In the genomic region with DNA sequence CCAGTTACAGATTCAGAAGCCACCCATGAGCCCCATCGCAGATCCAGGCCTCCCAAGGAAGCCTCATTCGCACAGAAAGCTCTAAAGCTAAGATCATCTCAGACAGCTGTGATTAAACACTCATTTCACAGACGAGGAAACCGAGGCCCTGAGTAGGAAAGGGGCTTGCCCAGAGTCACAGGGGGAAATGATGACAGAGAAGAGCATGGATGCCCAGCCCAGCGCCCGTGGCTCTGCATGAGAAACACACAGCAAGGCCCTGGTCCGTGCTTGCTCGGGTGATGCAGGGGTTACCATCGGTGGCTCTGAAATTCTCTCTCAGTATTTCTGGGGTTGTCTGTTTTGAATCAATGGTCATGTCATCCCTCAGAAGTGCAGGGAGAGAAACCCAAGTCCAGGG, we compare ENCODE assay signal across 24 cellular contexts.
DNase-seq lines count a peak whose midpoint lies in the region; ATAC-seq and TF ChIP-seq lines count a peak whose summit lies in the region.
"Had no signal": no experiment of that assay in that cellular context is flagged by ENCODE, and none has a peak within 500 bp of the region (broad histone marks: within the 10 kb centered on the region; RNA-seq: fewer than 3 reads in every experiment).

No MANE protein-coding gene starts in this region.

- intact Hi-C loops in OCI-LY7 (cut with micrococcal nuclease; ENCODE audit: unreplicated experiment) (no loop called here), sigmoid colon (cut with DNase I) (no loop called here)

- H3K9me3 Mint-ChIP-seq in GM23338, result no peaks in the 10 kb centered on the region
- no peaks in the 10 kb centered on the region for H3K9me3 Mint-ChIP-seq in stimulated activated naive B cell treated with anti-CD40 and anti-IgM and Interleukin-4, amounts not matched to agents 10 μg/mL and 1 μg/mL and 100 μg/mL, for 72 hours
- H3K9me3 Mint-ChIP-seq: CD8-positive, alpha-beta T cell had no signal

- H2AFZ ChIP-seq in GM23338, result peak overlapping the region; percentile 91; the same call in 1 of the 2 replicates
- H2AFZ ChIP-seq in OCI-LY7 (ENCODE audit: low read length), result peak overlapping the region; percentile 68
- H2AFZ ChIP-seq in SK-N-SH (ENCODE audit: low read depth), result no peak overlapping the region

- ATAC-seq in GM23338 (no peak), GM19463 (IDR thresholded peaks at IDR 0.05; ENCODE audit: unreplicated experiment) (no peak)
- no peak for ATAC-seq in stimulated activated naive B cell treated with anti-CD40 and anti-IgM and Interleukin-4, amounts not matched to agents 10 μg/mL and 1 μg/mL and 100 μg/mL, for 72 hours (replicated peaks)
- ATAC-seq: CD8-positive, alpha-beta T cell; HCT116; HepG2; PC-3 had no signal

- no peak for TF ChIP-seq POLR2A in sigmoid colon (IDR thresholded peaks at IDR 0.05)

- TF ChIP-seq EP300 in sigmoid colon (IDR thresholded peaks at IDR 0.05), result no peak
- TF ChIP-seq EP300 in SK-N-SH (IDR thresholded peaks at IDR 0.05; ENCODE audit: borderline replicate concordance in 1 of 2, low read depth in 1 of 2, low read length in 1 of 2), result no peak

- no peak overlapping the region for H3K9ac ChIP-seq in SK-N-SH

- H3K4me3 ChIP-seq in GM23338 (no peak overlapping the region), OCI-LY7 (ENCODE audit: low read depth, low read length, poor library complexity, severe bottlenecking) (no peak overlapping the region), sigmoid colon (no peak overlapping the region), SK-N-SH (ENCODE audit: low read depth in 2 of 2, low read length in 1 of 2) (no peak overlapping the region)

- H3K4me1 Mint-ChIP-seq in GM23338, result no peaks in the 10 kb centered on the region; the same call in 1 of the 3 replicates
- H3K4me1 Mint-ChIP-seq in stimulated activated naive B cell treated with anti-CD40 and anti-IgM and Interleukin-4, amounts not matched to agents 10 μg/mL and 1 μg/mL and 100 μg/mL, for 72 hours, result peaks cover 0 to 4% of the 10 kb centered on the region in 2 donors

- H3K4me1 ChIP-seq in GM23338 (ENCODE audit: insufficient read depth), result peaks cover 5% of the 10 kb centered on the region; the same call in 1 of the 2 replicates
- H3K4me1 ChIP-seq in OCI-LY7 (ENCODE audit: insufficient read depth, low read length, poor library complexity, severe bottlenecking), result peaks cover 46% of the 10 kb centered on the region
- peaks cover 0 to 12% (median 7%) of the 10 kb centered on the region in 4 donors for H3K4me1 ChIP-seq in sigmoid colon
- H3K4me1 ChIP-seq in SK-N-SH (ENCODE audit: control insufficient read depth in 1 of 2, insufficient read depth in 2 of 2, low read depth in 1 of 2, low read length in 1 of 2), result peaks cover 0 to 3% of the 10 kb centered on the region in 2 experiments; a peak in 1 of 4 replicates

- H3K27me3 ChIP-seq in GM23338 (ENCODE audit: insufficient read depth) (no peaks in the 10 kb centered on the region), sigmoid colon (no peaks in the 10 kb centered on the region), SK-N-SH (ENCODE audit: insufficient read depth) (no peaks in the 10 kb centered on the region)

- no peaks in the 10 kb centered on the region for H3K36me3 ChIP-seq in GM23338 (ENCODE audit: insufficient read depth)
- H3K36me3 ChIP-seq in OCI-LY7 (ENCODE audit: insufficient read depth, low read length), result no peaks in the 10 kb centered on the region
- H3K36me3 ChIP-seq in sigmoid colon, result no peaks in the 10 kb centered on the region
- no peaks in the 10 kb centered on the region for H3K36me3 ChIP-seq in SK-N-SH (replicated peaks in 1 of 2; ENCODE audit: control insufficient read depth in 1 of 2, insufficient read depth in 2 of 2, low read length in 1 of 2)

- H3K27ac ChIP-seq in GM23338 (ENCODE audit: low read depth) (no peak overlapping the region), OCI-LY7 (ENCODE audit: low read depth, low read length, poor library complexity, severe bottlenecking) (peak overlapping the region; percentile 15), sigmoid colon (no peak overlapping the region), SK-N-SH (ENCODE audit: low read depth in 2 of 2, low read length in 1 of 2) (no peak overlapping the region)
- H3K27ac ChIP-seq: HL-60 had no signal

- no peak overlapping the region for H3K27ac Mint-ChIP-seq in GM23338
- no peak overlapping the region for H3K27ac Mint-ChIP-seq in stimulated activated naive B cell treated with anti-CD40 and anti-IgM and Interleukin-4, amounts not matched to agents 10 μg/mL and 1 μg/mL and 100 μg/mL, for 72 hours
- H3K27ac Mint-ChIP-seq: CD8-positive, alpha-beta T cell had no signal

- TF ChIP-seq CTCF in GM23338 (conservative IDR thresholded peaks at IDR 0.05; ENCODE audit: low read depth in 2 of 2), result no peak
- TF ChIP-seq CTCF in OCI-LY7 (conservative IDR thresholded peaks at IDR 0.05; ENCODE audit: low read length), result no peak
- no peak for TF ChIP-seq CTCF in sigmoid colon (IDR thresholded peaks at IDR 0.05)
- no peak for TF ChIP-seq CTCF in SK-N-SH (IDR thresholded peaks at IDR 0.05)

- H3K9me2 ChIP-seq in GM23338 (ENCODE audit: insufficient read depth) (no peaks in the 10 kb centered on the region), OCI-LY7 (ENCODE audit: insufficient read depth, low read length) (no peaks in the 10 kb centered on the region), SK-N-SH (no peaks in the 10 kb centered on the region)

- no peaks in the 10 kb centered on the region for H3K36me3 Mint-ChIP-seq in GM23338 (ENCODE audit: low read depth)
- no peaks in the 10 kb centered on the region for H3K36me3 Mint-ChIP-seq in stimulated activated naive B cell treated with anti-CD40 and anti-IgM and Interleukin-4, amounts not matched to agents 10 μg/mL and 1 μg/mL and 100 μg/mL, for 72 hours
- H3K36me3 Mint-ChIP-seq: CD8-positive, alpha-beta T cell had no signal

- H3F3A ChIP-seq in GM23338 (replicated peaks; ENCODE audit: low read depth) (0 out of 2 replicates have a peak, but pooled peaks cover 3% of the 10 kb centered on the region), SK-N-SH (replicated peaks; ENCODE audit: insufficient read depth) (no peaks in the 10 kb centered on the region)

- no peaks in the 10 kb centered on the region for H3K27me3 Mint-ChIP-seq in GM23338 (ENCODE audit: insufficient read depth, low read depth, poor library complexity)
- peaks cover 6 to 20% of the 10 kb centered on the region in 2 donors for H3K27me3 Mint-ChIP-seq in stimulated activated naive B cell treated with anti-CD40 and anti-IgM and Interleukin-4, amounts not matched to agents 10 μg/mL and 1 μg/mL and 100 μg/mL, for 72 hours

- POLR2A ChIA-PET in OCI-LY7 (lab: Charles Lee) (interaction anchor here (0.6 to 1.7 kb wide), 9 partner anchors 10 to 103 kb away, joined by 3 to 9 read pairs (median 3); no protein-coding TSS in a partner anchor), SK-N-SH (lab: Yijun Ruan, JAX) (no interaction called here)

- BruUV-seq in OCI-LY7 (replicated peaks; lab: Mats Ljungman, UMichigan), result no TSS peak

- no peak for DNase-seq in GM23338 (ENCODE audit: low spot score)
- no peak for DNase-seq in OCI-LY7 (ENCODE audit: low spot score)
- peak; percentile 64 for DNase-seq in mesenteric fat pad (ENCODE audit: low spot score)
- DNase-seq in sigmoid colon, result peak; percentile 55
- DNase-seq in stimulated activated naive B cell treated with anti-CD40 and anti-IgM and Interleukin-4, amounts not matched to agents 10 μg/mL and 1 μg/mL and 100 μg/mL, for 72 hours, result no peak
- DNase-seq in SK-N-SH, result no peak
- no peak for DNase-seq in T-helper 9 cell
- DNase-seq: C1 segment of cervical spinal cord, DND-41, GOT3, KG1, NCI-H1105, NCI-H146, NCI-H2029, NCI-H2171, NCI-H446, NCI-H526 treated with DMSO at 0.1 percent for 48 hours, PC-3, RPMI8226 had no signal

- no peak overlapping the region for H3K4me2 ChIP-seq in GM23338
- H3K4me2 ChIP-seq in OCI-LY7 (ENCODE audit: low read length), result peak overlapping the region; percentile 73
- H3K4me2 ChIP-seq in SK-N-SH, result no peak overlapping the region

- no peak for TF ChIP-seq RAD21 in SK-N-SH (IDR thresholded peaks at IDR 0.05; ENCODE audit: low read length)

- WGBS in sigmoid colon, 2 donors, result 88 to 92% methylated on average over 9 of the region's 9 CpGs
- WGBS in SK-N-SH (ENCODE audit: low lambda C conversion rate), result 67% methylated on average over 9 of the region's 9 CpGs

- H3K79me2 ChIP-seq in GM23338 (replicated peaks; ENCODE audit: insufficient read depth) (no peaks in the 10 kb centered on the region), OCI-LY7 (ENCODE audit: insufficient read depth, low read depth, low read length) (no peaks in the 10 kb centered on the region), SK-N-SH (ENCODE audit: insufficient read depth) (no peaks in the 10 kb centered on the region)

- no peaks in the 10 kb centered on the region for H4K20me1 ChIP-seq in GM23338 (replicated peaks; ENCODE audit: insufficient read depth)
- no peaks in the 10 kb centered on the region for H4K20me1 ChIP-seq in OCI-LY7 (ENCODE audit: insufficient read depth, low read length)
- H4K20me1 ChIP-seq in SK-N-SH (ENCODE audit: insufficient read depth), result no peaks in the 10 kb centered on the region

- H3K9me3 ChIP-seq in OCI-LY7 (ENCODE audit: low read length), result no peaks in the 10 kb centered on the region
- H3K9me3 ChIP-seq in sigmoid colon, result no peaks in the 10 kb centered on the region
- no peaks in the 10 kb centered on the region for H3K9me3 ChIP-seq in SK-N-SH

- no peak overlapping the region for H3K4me3 Mint-ChIP-seq in GM23338
- no peak overlapping the region for H3K4me3 Mint-ChIP-seq in stimulated activated naive B cell treated with anti-CD40 and anti-IgM and Interleukin-4, amounts not matched to agents 10 μg/mL and 1 μg/mL and 100 μg/mL, for 72 hours
- H3K4me3 Mint-ChIP-seq: CD8-positive, alpha-beta T cell had no signal

- CTCF ChIA-PET in OCI-LY7 (lab: Charles Lee; ENCODE audit: unreplicated experiment) (interaction anchor here (0.8 kb wide), 2 partner anchors 17 to 38 kb away, joined by 3 read pairs; no protein-coding TSS in a partner anchor), SK-N-SH (lab: Yijun Ruan, JAX) (interaction anchor here (0.9 to 1.6 kb wide), 4 partner anchors 8 to 374 kb away, joined by 3 to 6 read pairs (median 4); no protein-coding TSS in a partner anchor)

TF ChIP-seq in GM23338, 12 proteins besides CTCF, POLR2A, EP300 and RAD21 (continues in another document):
- no peak for TF ChIP-seq JUNB (IDR thresholded peaks at IDR 0.05; ENCODE audit: unreplicated experiment)
- TF ChIP-seq ZNF114 (CRISPR knock-in tag; IDR thresholded peaks at IDR 0.05), result no peak
- TF ChIP-seq NANOG (IDR thresholded peaks at IDR 0.05; ENCODE audit: borderline replicate concordance), result no peak

TF ChIP-seq in SK-N-SH, 30 proteins besides CTCF, POLR2A, EP300 and RAD21:
- TF ChIP-seq MXI1 (IDR thresholded peaks at IDR 0.05; ENCODE audit: low read depth, low read length), result no peak

Comparison
In these comparisons a context has a peak if more than half of its experiments do, and no peak if none do; other contexts are left out.
1. DNase-seq: peak in mesenteric fat pad (single experiment) and sigmoid colon (single experiment); none in GM23338 (single experiment), OCI-LY7 (single experiment), stimulated activated naive B cell treated with anti-CD40 and anti-IgM and Interleukin-4, amounts not matched to agents 10 μg/mL and 1 μg/mL and 100 μg/mL, for 72 hours (single experiment), SK-N-SH (single experiment) and T-helper 9 cell (single experiment).